Comparison of ENCODE assay signal across 15 cellular contexts in genomic region chrX:139058831-139059495, GRCh38.
DNase-seq lines count a peak whose midpoint lies in the region; ATAC-seq, FAIRE-seq and TF ChIP-seq lines count a peak whose summit lies in the region.
"Had no signal": no experiment of that assay in that cellular context is flagged by ENCODE, and none has a peak within 500 bp of the region (broad histone marks: within the 10 kb centered on the region; RNA-seq: fewer than 3 reads in every experiment).

No MANE protein-coding gene starts in this region.

- peaks cover 5% of the 10 kb centered on the region for H3K4me1 ChIP-seq in astrocyte (ENCODE audit: insufficient read depth, low read length)
- H3K4me1 ChIP-seq: foreskin keratinocyte had no signal

- no peaks in the 10 kb centered on the region for H3K79me2 ChIP-seq in astrocyte (ENCODE audit: insufficient read depth, low read length)

- H3K27ac Mint-ChIP-seq in astrocyte (ENCODE audit: unreplicated experiment) (peak overlapping the region; percentile 45), mesothelial cell of epicardium (peak overlapping the region; percentile 3)
- H3K27ac Mint-ChIP-seq: CD14-positive monocyte had no signal

- peak overlapping the region; percentile 63 for H3K27ac ChIP-seq in astrocyte (ENCODE audit: low read depth, low read length)
- H3K27ac ChIP-seq: foreskin keratinocyte, neutrophil had no signal

- no peaks in the 10 kb centered on the region for H4K20me1 ChIP-seq in astrocyte (ENCODE audit: insufficient read depth, low read length)

- no peak overlapping the region for H3K4me3 ChIP-seq in astrocyte (ENCODE audit: insufficient read depth, low read depth, low read length)

- no peak overlapping the region for H2AFZ ChIP-seq in astrocyte (ENCODE audit: low read depth, low read length)

- peak; percentile 57 for ATAC-seq in GM18867 (IDR thresholded peaks at IDR 0.05; ENCODE audit: unreplicated experiment)
- ATAC-seq in HG03442 (IDR thresholded peaks at IDR 0.05; ENCODE audit: unreplicated experiment), result peak; percentile 63
- ATAC-seq in HG03139 (IDR thresholded peaks at IDR 0.05; ENCODE audit: unreplicated experiment), result no peak
- ATAC-seq: foreskin keratinocyte had no signal

- H3K9me3 Mint-ChIP-seq in astrocyte (ENCODE audit: unreplicated experiment) (peaks cover 3% of the 10 kb centered on the region), mesothelial cell of epicardium (peaks cover 10% of the 10 kb centered on the region)

- peak overlapping the region; percentile 55 for H3K9ac ChIP-seq in astrocyte (ENCODE audit: low read length)

- no peaks in the 10 kb centered on the region for H3K27me3 Mint-ChIP-seq in astrocyte (ENCODE audit: low read depth, unreplicated experiment)
- no peaks in the 10 kb centered on the region for H3K27me3 Mint-ChIP-seq in mesothelial cell of epicardium (ENCODE audit: low read depth)

- H3K4me3 Mint-ChIP-seq in astrocyte (ENCODE audit: unreplicated experiment) (no peak overlapping the region), mesothelial cell of epicardium (no peak overlapping the region)
- H3K4me3 Mint-ChIP-seq: CD14-positive monocyte had no signal

- peak; percentile 88 for FAIRE-seq in astrocyte (lab: Jason Lieb, UNC)
- FAIRE-seq: keratinocyte had no signal

- H3K36me3 Mint-ChIP-seq in astrocyte (ENCODE audit: low read depth, unreplicated experiment) (no peaks in the 10 kb centered on the region), mesothelial cell of epicardium (no peaks in the 10 kb centered on the region)
- H3K36me3 Mint-ChIP-seq: CD14-positive monocyte had no signal

- TF ChIP-seq CTCF in astrocyte (IDR thresholded peaks at IDR 0.05; ENCODE audit: insufficient read depth, low read depth, low read length) (no peak), mesothelial cell of epicardium (IDR thresholded peaks at IDR 0.05; ENCODE audit: unreplicated experiment) (no peak)

- peak overlapping the region; percentile 79 for H3K4me2 ChIP-seq in astrocyte (ENCODE audit: low read length)

- no peaks in the 10 kb centered on the region for H3K27me3 ChIP-seq in astrocyte (ENCODE audit: insufficient read depth, low read length)
- H3K27me3 ChIP-seq: foreskin keratinocyte, neutrophil had no signal

- DNase-seq in astrocyte (ENCODE audit: low read depth) (peak; percentile 84), mesothelial cell of epicardium (ENCODE audit: low spot score in 2 of 2, unreplicated experiment in 2 of 2) (no peak), GM19240 (ENCODE audit: insufficient read length, low spot score) (no peak), NCI-H510A (lab: John Stamatoyannopoulos, UW) (no peak), NCI-H2227 (lab: John Stamatoyannopoulos, UW; ENCODE audit: unreplicated experiment) (no peak)
- DNase-seq: activated CD4-positive, alpha-beta T cell treated with anti-CD3 and anti-CD28 coated beads for 4 hours; activated effector memory CD4-positive, alpha-beta T cell treated with Interleukin-2 at 50 U/mL for 16 hours; NCI-H774 had no signal

- H3K4me1 Mint-ChIP-seq in astrocyte (ENCODE audit: low read depth, unreplicated experiment), result peaks cover 7% of the 10 kb centered on the region
- H3K4me1 Mint-ChIP-seq in mesothelial cell of epicardium, result peaks cover 3% of the 10 kb centered on the region

- H3K9me3 ChIP-seq in astrocyte (ENCODE audit: insufficient read depth, low read depth, low read length), result no peaks in the 10 kb centered on the region
- H3K9me3 ChIP-seq: neutrophil had no signal

- H3K36me3 ChIP-seq in astrocyte (ENCODE audit: insufficient read depth, low read length), result no peaks in the 10 kb centered on the region
- H3K36me3 ChIP-seq: neutrophil had no signal
